3 cellular contexts compared by ENCODE assay signal in genomic region chr19:51776561-51776960, GRCh38. TPM values are rescaled to one million over a fixed set of nuclear protein-coding genes. Genes with fewer than 3 reads are reported as not detected.
"Had no signal": no experiment of that assay in that cellular context is flagged by ENCODE, and none has a peak within 500 bp of the region (broad histone marks: within the 10 kb centered on the region; RNA-seq: fewer than 3 reads in every experiment).

No MANE protein-coding gene starts in this region.

RNA-seq across cellular contexts. Expression of gene FPR2, which starts 15.6 kb away (rescaled TPM):
- total RNA-seq: temporal lobe, transverse colon, vagina had no signal
